Comparison of ENCODE assay signal across 8 cellular contexts in genomic region chr5:14447958-14448881, GRCh38.
A peak's percentile ranks its signal among the peaks of the same experiment; 100 is the strongest.
DNase-seq lines count a peak whose midpoint lies in the region; ATAC-seq and TF ChIP-seq lines count a peak whose summit lies in the region.

No MANE protein-coding gene starts in this region.

- DNase-seq in colonic mucosa: peak; percentile 50
- DNase-seq in germinal center (ENCODE audit: low spot score): no peak
- no peak for DNase-seq in AG08396 (ENCODE audit: low spot score)
- no peak for DNase-seq in amygdala (lab: John Stamatoyannopoulos, UW)

- peak overlapping the region in 1 of 2 donors; percentile 29 for H3K9ac ChIP-seq in colonic mucosa (ENCODE audit: low read depth in 2 of 2, low read length in 2 of 2)
- H3K9ac ChIP-seq in parathyroid adenoma: no peak overlapping the region

- TF ChIP-seq CTCF in colonic mucosa (IDR thresholded peaks at IDR 0.05) (no peak), parathyroid adenoma (IDR thresholded peaks at IDR 0.05) (no peak)

- no peak overlapping the region for H3K4me2 ChIP-seq in parathyroid adenoma (ENCODE audit: low read length)

- H3K36me3 ChIP-seq in colonic mucosa (no peaks in the 10 kb centered on the region), parathyroid adenoma (ENCODE audit: control insufficient read depth, insufficient read depth, low read length) (no peaks in the 10 kb centered on the region)

- H3K4me1 ChIP-seq in colonic mucosa (peaks cover 24% of the 10 kb centered on the region), parathyroid adenoma (peaks cover 67% of the 10 kb centered on the region)

- H3K79me2 ChIP-seq in parathyroid adenoma: peaks cover 5% of the 10 kb centered on the region

- H3K9me3 ChIP-seq in colonic mucosa (no peaks in the 10 kb centered on the region), parathyroid adenoma (ENCODE audit: control insufficient read depth, low read length) (no peaks in the 10 kb centered on the region)

- peak overlapping the region; percentile 41 for H3K27ac ChIP-seq in colonic mucosa
- H3K27ac ChIP-seq in parathyroid adenoma: peak overlapping the region; percentile 78

- peak; percentile 74 for ATAC-seq in GM18909 (IDR thresholded peaks at IDR 0.05; ENCODE audit: poor library complexity, unreplicated experiment)
- ATAC-seq in HG03280 (IDR thresholded peaks at IDR 0.05; ENCODE audit: unreplicated experiment): peak; percentile 60
- no peak for ATAC-seq in HG03457 (IDR thresholded peaks at IDR 0.05; ENCODE audit: unreplicated experiment)

- intact Hi-C loops in colonic mucosa (cut with DNase I): no loop called here

- H3K4me3 ChIP-seq in colonic mucosa: no peak overlapping the region
- no peak overlapping the region for H3K4me3 ChIP-seq in parathyroid adenoma (ENCODE audit: low read depth, low read length)

- H2AFZ ChIP-seq in parathyroid adenoma: peak overlapping the region; percentile 58

- H3K27me3 ChIP-seq in colonic mucosa: no peaks in the 10 kb centered on the region
- no peaks in the 10 kb centered on the region for H3K27me3 ChIP-seq in parathyroid adenoma (ENCODE audit: control insufficient read depth, insufficient read depth, low read length)
